Comparison of ENCODE assay signal across 25 cellular contexts in genomic region chr1:207745285-207745684, GRCh38. TPM values are rescaled to one million over a fixed set of nuclear protein-coding genes. Genes with fewer than 3 reads are reported as not detected.
DNase-seq lines count a peak whose midpoint lies in the region; ATAC-seq, FAIRE-seq and TF ChIP-seq lines count a peak whose summit lies in the region.
"Had no signal": no experiment of that assay in that cellular context is flagged by ENCODE, and none has a peak within 500 bp of the region (broad histone marks: within the 10 kb centered on the region; RNA-seq: fewer than 3 reads in every experiment).

No MANE protein-coding gene starts in this region.

- H3K9me3 Mint-ChIP-seq in activated naive CD4-positive, alpha-beta T cell treated with anti-CD3 and anti-CD28 coated beads, Interleukin-2, amount 50 U/mL, for 72 hours = no peaks in the 10 kb centered on the region
- H3K9me3 Mint-ChIP-seq: activated naive CD4-positive, alpha-beta T cell treated with anti-CD3 and anti-CD28 coated beads, Interleukin-2, amount 10 ng/mL, durations not matched to agents 7 days and 5 days; CD4-positive, alpha-beta T cell; HFFc6 had no signal

- DNase-seq in A549 (ENCODE audit: low read depth in 1 of 2, low spot score in 1 of 2) (no peak), HS-5 (ENCODE audit: low read depth) (peak; percentile 26), amniotic epithelial cell (ENCODE audit: low read depth) (peak; percentile 37), fibroblast of the aortic adventitia (ENCODE audit: low read depth) (peak; percentile 54), NCI-H69 (lab: John Stamatoyannopoulos, UW) (no peak), ACHN (no peak)
- DNase-seq in activated naive CD4-positive, alpha-beta T cell treated with anti-CD3 and anti-CD28 coated beads, Interleukin-2, amount 50 U/mL, for 72 hours (ENCODE audit: low spot score in 2 of 2) = no peak
- DNase-seq: activated CD4-positive, alpha-beta T cell treated with anti-CD3 and anti-CD28 coated beads for 48 hours; activated naive CD4-positive, alpha-beta T cell treated with anti-CD3 and anti-CD28 coated beads, Interleukin-2, amount 10 ng/mL, durations not matched to agents 7 days and 5 days; activated T-cell treated with anti-CD3 and anti-CD28 coated beads, Interleukin-2, amount 50 U/mL, for 48 hours; CD4-positive, alpha-beta T cell; DMS53; erythroblast; glutamatergic neuron; HFFc6; NCI-H1417; NCI-H2107; Peyer's patch; sigmoid colon; SJCRH30; substantia nigra had no signal

- no peak for FAIRE-seq in A549 (lab: Jason Lieb, UNC)
- FAIRE-seq: GM12892 had no signal

- POLR2A ChIA-PET in A549 (lab: Yijun Ruan, JAX) = no interaction called here

- TF ChIP-seq CTCF in A549 (IDR thresholded peaks at IDR 0.05) (no peak), fibroblast of the aortic adventitia (IDR thresholded peaks at IDR 0.05; ENCODE audit: insufficient read depth, low read length) (no peak)

- peak overlapping the region in 1 of 2 experiments; percentile 59; a peak in 2 of 6 replicates for H3K27ac ChIP-seq in A549
- H3K27ac ChIP-seq: ascending aorta, Peyer's patch, sigmoid colon, SJCRH30 had no signal

- no peak overlapping the region for H3K4me3 ChIP-seq in A549
- H3K4me3 ChIP-seq in fibroblast of the aortic adventitia (ENCODE audit: low read depth, low read length) = no peak overlapping the region
- H3K4me3 ChIP-seq: ascending aorta, Peyer's patch, sigmoid colon, SJCRH30 had no signal

- no peak for TF ChIP-seq EP300 in A549 (IDR thresholded peaks at IDR 0.05)

- no peak overlapping the region for H3K27ac Mint-ChIP-seq in activated naive CD4-positive, alpha-beta T cell treated with anti-CD3 and anti-CD28 coated beads, Interleukin-2, amount 50 U/mL, for 72 hours
- H3K27ac Mint-ChIP-seq: activated naive CD4-positive, alpha-beta T cell treated with anti-CD3 and anti-CD28 coated beads, Interleukin-2, amount 10 ng/mL, durations not matched to agents 7 days and 5 days; CD4-positive, alpha-beta T cell; HFFc6 had no signal

- WGBS in A549 (ENCODE audit: missing lambda C conversion rate) = 32% methylated on average over 1 of the region's 1 CpG

- TF ChIP-seq POLR2A in A549 (IDR thresholded peaks at IDR 0.05; ENCODE audit: low read length) = no peak

- H3K4me1 ChIP-seq in A549 = peaks cover 37% of the 10 kb centered on the region
- H3K4me1 ChIP-seq: sigmoid colon had no signal

- CTCF ChIA-PET in A549 (lab: Yijun Ruan, JAX) = no interaction called here

- ATAC-seq in A549 = no peak
- no peak for ATAC-seq in activated naive CD4-positive, alpha-beta T cell treated with anti-CD3 and anti-CD28 coated beads, Interleukin-2, amount 50 U/mL, for 72 hours
- no peak for ATAC-seq in HG03025 (IDR thresholded peaks at IDR 0.05; ENCODE audit: low FRiP score, unreplicated experiment)
- ATAC-seq: left lobe of liver had no signal

- in situ Hi-C loops in ACHN (cut with HindIII; ENCODE audit: low pct_ligation_motif_present, low pct_unique_long_range_greater_than_20kb, low sequenced_read_pairs) = no loop called here

- peak overlapping the region; percentile 51 for H3K4me2 ChIP-seq in A549

- H3K36me3 Mint-ChIP-seq in activated naive CD4-positive, alpha-beta T cell treated with anti-CD3 and anti-CD28 coated beads, Interleukin-2, amount 50 U/mL, for 72 hours = no peaks in the 10 kb centered on the region

- H3K9me3 ChIP-seq in A549 = no peaks in the 10 kb centered on the region
- H3K9me3 ChIP-seq: ascending aorta, Peyer's patch, sigmoid colon, SJCRH30 had no signal

- TF ChIP-seq RAD21 in A549 (conservative IDR thresholded peaks at IDR 0.05 in 1 of 2, IDR thresholded peaks at IDR 0.05 in 1 of 2) = no peak

TF ChIP-seq in A549, 52 proteins besides CTCF, POLR2A, EP300 and RAD21:
- no peak for TF ChIP-seq CHD2 (IDR thresholded peaks at IDR 0.05; ENCODE audit: low read length, partially characterized antibody)
- no peak for TF ChIP-seq E2F6 (IDR thresholded peaks at IDR 0.05; ENCODE audit: borderline replicate concordance, low read depth)
- TF ChIP-seq TP53 (CRISPR knock-in tag; IDR thresholded peaks at IDR 0.05) = no peak
- TF ChIP-seq PHF8 (IDR thresholded peaks at IDR 0.05; ENCODE audit: borderline replicate concordance, low read depth) = no peak
- TF ChIP-seq CHD4 (IDR thresholded peaks at IDR 0.05; ENCODE audit: borderline replicate concordance) = no peak
- no peak for TF ChIP-seq EHF (CRISPR knock-in tag; IDR thresholded peaks at IDR 0.05)
- no peak for TF ChIP-seq RARB (CRISPR knock-in tag; IDR thresholded peaks at IDR 0.05)
- TF ChIP-seq TFCP2L1 (CRISPR knock-in tag; IDR thresholded peaks at IDR 0.05) = no peak
- TF ChIP-seq FOXS1 (CRISPR knock-in tag; IDR thresholded peaks at IDR 0.05) = no peak
- no peak for TF ChIP-seq HOXA7 (CRISPR knock-in tag; IDR thresholded peaks at IDR 0.05)

RNA-seq across cellular contexts. Expression of gene CD46, which starts 6.6 kb away (rescaled TPM):
- polyA plus RNA-seq in A549 (2011; rRNA removed) (216 and 239 TPM in 2 replicates), A549 (2017; fragmentation: RNase III; extraction: RNeasy Plus Mini Kit Qiagen cat#74134 plus additional on column Dnase treatment) (123 to 146 TPM (median 142 TPM) in 3 replicates)
- 32.5 and 34.4 TPM in 2 replicates for polyA plus RNA-seq in A549 (2012; cell fraction: cytosol; rRNA removed)
- polyA plus RNA-seq in A549 (2012; cell fraction: nucleus; rRNA removed) = 50.0 and 81.6 TPM in 2 replicates
- polyA minus RNA-seq in A549 (2011; rRNA and poly(A)+ RNA removed) = 41.1 and 41.2 TPM in 2 replicates
- total RNA-seq in fibroblast of the aortic adventitia (ENCODE audit: low replicate concordance) = 56.4 and 92.3 TPM in 2 replicates
- total RNA-seq in activated naive CD4-positive, alpha-beta T cell treated with anti-CD3 and anti-CD28 coated beads, Interleukin-2, amount 50 U/mL, for 72 hours = 10 to 100 TPM; 77.5 to 92.0 TPM

Comparison
In these comparisons a context has a peak if more than half of its experiments do, and no peak if none do; other contexts are left out.
1. DNase-seq: peak in HS-5 (single experiment), amniotic epithelial cell (single experiment) and fibroblast of the aortic adventitia (single experiment); none in A549 (0 of 2), NCI-H69 (single experiment), activated naive CD4-positive, alpha-beta T cell treated with anti-CD3 and anti-CD28 coated beads, Interleukin-2, amount 50 U/mL, for 72 hours (0 of 2) and ACHN (single experiment).